In the genomic region with DNA sequence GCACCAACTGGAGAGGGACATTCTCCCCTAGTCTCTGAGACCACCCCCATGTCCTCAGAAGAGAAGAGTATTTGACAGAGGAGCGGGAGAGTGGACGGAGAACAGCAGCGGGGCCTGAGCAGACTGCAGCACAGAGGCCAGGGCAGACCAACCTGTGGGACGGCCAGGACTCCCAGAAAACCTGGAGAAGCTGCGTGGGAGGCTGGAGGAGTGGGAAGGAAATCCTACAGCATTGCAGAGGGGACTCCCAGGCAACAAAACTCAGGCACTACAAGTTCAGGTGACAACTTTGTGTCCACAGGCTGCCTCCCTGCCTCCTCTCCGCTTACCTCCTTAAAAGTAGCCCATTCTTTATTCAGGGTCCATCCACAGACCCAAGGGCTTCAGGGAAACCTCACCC, we compare ENCODE assay signal across 12 cellular contexts. TPM values are rescaled to one million over a fixed set of nuclear protein-coding genes. Genes with fewer than 3 reads are reported as not detected.
DNase-seq lines count a peak whose midpoint lies in the region; ATAC-seq, FAIRE-seq and TF ChIP-seq lines count a peak whose summit lies in the region.
"Had no signal": no experiment of that assay in that cellular context is flagged by ENCODE, and none has a peak within 500 bp of the region (broad histone marks: within the 10 kb centered on the region; RNA-seq: fewer than 3 reads in every experiment).

No MANE protein-coding gene starts in this region.

- no peaks in the 10 kb centered on the region for H3K27me3 Mint-ChIP-seq in WTC11 (ENCODE audit: low read depth)

- WGBS in esophagus muscularis mucosa: 91% methylated on average over 6 of the region's 6 CpGs
- WGBS in small intestine, 3 donors: 91 to 98% (median 94%) methylated on average over 6 of the region's 6 CpGs

- POLR2A ChIA-PET in HEK293 (lab: Yijun Ruan, JAX): interaction anchor here (1.0 kb wide), 1 partner anchor 8 kb away, joined by 3 read pairs; no protein-coding TSS in a partner anchor
- POLR2A ChIA-PET in WTC11 (lab: Charles Lee): no interaction called here
- POLR2A ChIA-PET in HEK293T (lab: Yijun Ruan, JAX): no interaction called here

- no peak overlapping the region for H3K27ac Mint-ChIP-seq in WTC11

- ATAC-seq in WTC11: no peak
- ATAC-seq in HG02571 (IDR thresholded peaks at IDR 0.05; ENCODE audit: unreplicated experiment): no peak
- ATAC-seq: activated T-cell treated with anti-CD3 and anti-CD28 coated beads, Interleukin-2, amount 50 U/mL, for 4 hours had no signal

- H3K4me3 ChIP-seq in HEK293 (ENCODE audit: low read depth, low read length): no peak overlapping the region
- H3K4me3 ChIP-seq in esophagus muscularis mucosa: no peak overlapping the region
- H3K4me3 ChIP-seq in small intestine (ENCODE audit: low read depth in 1 of 2, low read length in 2 of 2): no peak overlapping the region

- H3K36me3 ChIP-seq in HEK293 (ENCODE audit: control insufficient read depth in 2 of 2, insufficient read depth in 1 of 2, low read length in 2 of 2) (peaks cover 0 to 17% of the 10 kb centered on the region in 2 experiments; a peak in 2 of 3 replicates), esophagus muscularis mucosa (peaks cover 4 to 43% (median 15%) of the 10 kb centered on the region in 4 donors), small intestine (ENCODE audit: control insufficient read depth in 2 of 2, insufficient read depth in 2 of 2, low read length in 2 of 2) (no peaks in the 10 kb centered on the region)

- peaks cover 2% of the 10 kb centered on the region; the same call in 1 of the 2 replicates for H3K36me3 Mint-ChIP-seq in WTC11

- no peak for FAIRE-seq in small intestine (lab: Jason Lieb, UNC)

- H3K9me3 ChIP-seq in HEK293 (ENCODE audit: control insufficient read depth, insufficient read depth, low read depth, low read length) (no peaks in the 10 kb centered on the region), esophagus muscularis mucosa (no peaks in the 10 kb centered on the region), small intestine (ENCODE audit: control insufficient read depth, low read depth) (no peaks in the 10 kb centered on the region)

- H3K9me3 Mint-ChIP-seq in WTC11: no peaks in the 10 kb centered on the region
- H3K9me3 Mint-ChIP-seq: activated T-cell treated with anti-CD3 and anti-CD28 coated beads, Interleukin-2, amount 50 U/mL, for 4 hours; neural crest cell had no signal

- peaks cover 18% of the 10 kb centered on the region for H3K4me1 Mint-ChIP-seq in WTC11

- no peak overlapping the region for H3K27ac ChIP-seq in HEK293 (ENCODE audit: extremely low read depth, low read depth, low read length)
- peak overlapping the region; percentile 58 to 93 (median 72) for H3K27ac ChIP-seq in esophagus muscularis mucosa (replicated peaks in 1 of 4)
- H3K27ac ChIP-seq in small intestine (ENCODE audit: low read depth in 1 of 2, low read length in 1 of 2): peak overlapping the region; percentile 32 to 68

- TF ChIP-seq EP300 in esophagus muscularis mucosa (IDR thresholded peaks at IDR 0.05): no peak

- H3K27me3 ChIP-seq in esophagus muscularis mucosa: no peaks in the 10 kb centered on the region
- no peaks in the 10 kb centered on the region for H3K27me3 ChIP-seq in small intestine (ENCODE audit: control insufficient read depth in 2 of 2, insufficient read depth in 2 of 2, low read length in 2 of 2)

- TF ChIP-seq CTCF in HEK293 (tag by site-specific recombination; IDR thresholded peaks at IDR 0.05) (no peak), WTC11 (IDR thresholded peaks at IDR 0.05) (no peak), esophagus muscularis mucosa (IDR thresholded peaks at IDR 0.05) (no peak)

- H3K4me3 Mint-ChIP-seq in WTC11: no peak overlapping the region
- H3K4me3 Mint-ChIP-seq: activated T-cell treated with anti-CD3 and anti-CD28 coated beads, Interleukin-2, amount 50 U/mL, for 4 hours; neural crest cell had no signal

- no peak for DNase-seq in WTC11 (ENCODE audit: low spot score)
- no peak for DNase-seq in esophagus muscularis mucosa (ENCODE audit: extremely low spot score)
- DNase-seq in small intestine: no peak
- DNase-seq in HEK293T (ENCODE audit: extremely low spot score): no peak
- DNase-seq in dedifferentiated amniotic fluid mesenchymal stem cell (ENCODE audit: extremely low spot score): no peak
- DNase-seq: activated T-cell treated with anti-CD3 and anti-CD28 coated beads, Interleukin-2, amount 50 U/mL, for 4 hours; EL; stimulated activated CD4-positive, alpha-beta T cell treated with anti-CD3 and anti-CD28 coated beads, Interleukin-4, amount 100 ng/mL, for 24 hours had no signal

- intact Hi-C loops in esophagus muscularis mucosa (cut with DNase I): no loop called here

- H3K4me1 ChIP-seq in HEK293 (ENCODE audit: control insufficient read depth, insufficient read depth, low read length) (peaks cover 12% of the 10 kb centered on the region; the same call in 1 of the 2 replicates), esophagus muscularis mucosa (peaks cover 69 to 99% (median 90%) of the 10 kb centered on the region in 4 donors), small intestine (ENCODE audit: control insufficient read depth in 2 of 2, insufficient read depth in 1 of 2, low read depth in 1 of 2, low read length in 1 of 2) (peaks cover 0 to 19% of the 10 kb centered on the region in 2 donors)

- no peak for TF ChIP-seq POLR2A in esophagus muscularis mucosa (IDR thresholded peaks at IDR 0.05; ENCODE audit: low read depth)

- CTCF ChIA-PET in HEK293 (lab: Yijun Ruan, JAX) (interaction anchor here (0.8 to 1.5 kb wide), 3 partner anchors 27 to 88 kb away, joined by 3 to 6 read pairs (median 3); a partner anchor contains a TSS), WTC11 (lab: Charles Lee) (interaction anchor here (0.9 to 1.5 kb wide), 2 partner anchors 70 to 113 kb away, joined by 3 to 5 read pairs; no protein-coding TSS in a partner anchor), HEK293T (lab: Yijun Ruan, JAX) (interaction anchor here (0.7 kb wide), 1 partner anchor 432 kb away, joined by 3 read pairs; no protein-coding TSS in a partner anchor)

TF ChIP-seq in HEK293, 187 proteins besides CTCF, POLR2A, EP300 and RAD21 (continues in another document):
- TF ChIP-seq ZIC2 (tag by site-specific recombination; IDR thresholded peaks at IDR 0.05): no peak
- no peak for TF ChIP-seq ZNF558 (tag by site-specific recombination; IDR thresholded peaks at IDR 0.05)
- TF ChIP-seq ZNF76 (tag by site-specific recombination; IDR thresholded peaks at IDR 0.05; ENCODE audit: borderline replicate concordance, low read depth): no peak

TF ChIP-seq in WTC11, 78 proteins besides CTCF, POLR2A, EP300 and RAD21 (continues in another document):
- no peak for TF ChIP-seq ZNF219 (CRISPR knock-in tag; IDR thresholded peaks at IDR 0.05; ENCODE audit: borderline replicate concordance)

TF ChIP-seq in HEK293T, 16 proteins besides CTCF, POLR2A, EP300 and RAD21:
- TF ChIP-seq CTBP1 (IDR thresholded peaks at IDR 0.05; ENCODE audit: borderline replicate concordance): no peak
- TF ChIP-seq FOXM1 (IDR thresholded peaks at IDR 0.05; ENCODE audit: borderline replicate concordance): no peak
- no peak for TF ChIP-seq HDGF (IDR thresholded peaks at IDR 0.05; ENCODE audit: borderline replicate concordance)
- no peak for TF ChIP-seq ARNT (IDR thresholded peaks at IDR 0.05)
- TF ChIP-seq L3MBTL2 (conservative IDR thresholded peaks at IDR 0.05): no peak
- no peak for TF ChIP-seq SP1 (IDR thresholded peaks at IDR 0.05)

RNA-seq across cellular contexts. Expression of a gene that starts 29.9 kb away (rescaled TPM):
- total RNA-seq in WTC11 (2021): 5.0 to 7.6 TPM (median 6.7 TPM) in 3 replicates
- 10 to 100 TPM; 26.3 to 35.2 (median 30.0) TPM for total RNA-seq in esophagus muscularis mucosa
- polyA plus RNA-seq in small intestine: 10 to 100 TPM in 2 of 3 donors, 1 to 10 TPM in 1; 9.2 to 14.1 (median 11.2) TPM

RNA-seq across cellular contexts. Expression of a gene that starts 32.4 kb away (rescaled TPM):
- total RNA-seq in WTC11 (2021): 21.0 to 23.9 TPM (median 23.8 TPM) in 3 replicates
- total RNA-seq in esophagus muscularis mucosa: 10 to 100 TPM; 18.1 to 28.2 (median 24.2) TPM
- 10 to 100 TPM; 26.8 to 55.1 (median 44.0) TPM for polyA plus RNA-seq in small intestine

RNA-seq across cellular contexts. Expression of a gene that starts 46.3 kb away (rescaled TPM):
- 1.6 to 3.5 TPM (median 2.5 TPM) in 3 replicates for total RNA-seq in WTC11 (2021)
- total RNA-seq in esophagus muscularis mucosa: 1 to 10 TPM in 3 of 4 donors, not detected in 1; 1.4 to 2.0 (median 1.7) TPM
- under 1 TPM in 1 of 3 donors, not detected in 2; 0.36 TPM for polyA plus RNA-seq in small intestine

RNA-seq across cellular contexts. Expression of a gene that starts 59.3 kb away (rescaled TPM):
- total RNA-seq in WTC11 (2021) (not detected in 3 replicates), esophagus muscularis mucosa (1 to 10 TPM in 1 of 4 donors, not detected in 3; 1.8 TPM)
- under 1 TPM in 1 of 3 donors, not detected in 2; 0.07 TPM for polyA plus RNA-seq in small intestine
- total RNA-seq: activated T-cell treated with anti-CD3 and anti-CD28 coated beads, Interleukin-2, amount 50 U/mL, for 4 hours; H4 had no signal
